ENCODE assay signal across 7 cellular contexts in genomic region chr4:100848865-100849264, GRCh38.
DNase-seq lines count a peak whose midpoint lies in the region; ATAC-seq and TF ChIP-seq lines count a peak whose summit lies in the region.

No MANE protein-coding gene starts in this region.

- H3K36me3 ChIP-seq in hepatocyte (replicated peaks; ENCODE audit: insufficient read depth, low read depth) (no peaks in the 10 kb centered on the region), SJCRH30 (no peaks in the 10 kb centered on the region)

- ATAC-seq in GM18517 (IDR thresholded peaks at IDR 0.05; ENCODE audit: unreplicated experiment) (peak; percentile 63), GM21717 (IDR thresholded peaks at IDR 0.05; ENCODE audit: unreplicated experiment) (peak; percentile 72), left lobe of liver (no peak), SK-N-SH treated with all-trans-retinoic acid at 6 μM for 48 hours (no peak)

- no peaks in the 10 kb centered on the region for H4K20me1 ChIP-seq in hepatocyte (ENCODE audit: insufficient read depth, poor library complexity, severe bottlenecking)

- H3K9me2 ChIP-seq in hepatocyte (replicated peaks; ENCODE audit: insufficient read depth) = no peaks in the 10 kb centered on the region

- H3K79me2 ChIP-seq in hepatocyte = no peaks in the 10 kb centered on the region

- H2AFZ ChIP-seq in hepatocyte = no peak overlapping the region

- H3K4me2 ChIP-seq in hepatocyte = no peak overlapping the region

- H3K4me3 ChIP-seq in hepatocyte = no peak overlapping the region
- no peak overlapping the region for H3K4me3 ChIP-seq in SJCRH30

- H3K27ac ChIP-seq in hepatocyte (no peak overlapping the region), SJCRH30 (no peak overlapping the region)

- no peaks in the 10 kb centered on the region for H3K27me3 ChIP-seq in hepatocyte
- no peaks in the 10 kb centered on the region for H3K27me3 ChIP-seq in SJCRH30

- WGBS in hepatocyte (ENCODE audit: low lambda C conversion rate, missing lambda C conversion rate) = 64% methylated on average over 2 of the region's 2 CpGs

- H3K4me1 ChIP-seq in hepatocyte (ENCODE audit: insufficient read depth) (no peaks in the 10 kb centered on the region), SJCRH30 (0 out of 2 replicates have a peak, but pooled peaks cover 3% of the 10 kb centered on the region)

- DNase-seq in LoVo (ENCODE audit: low spot score) (peak; percentile 10), hepatocyte (ENCODE audit: low spot score) (peak; percentile 34), left lobe of liver (ENCODE audit: low spot score) (no peak), SJCRH30 (no peak)

- H3K9me3 ChIP-seq in hepatocyte (ENCODE audit: low read depth) (no peaks in the 10 kb centered on the region), SJCRH30 (replicated peaks) (no peaks in the 10 kb centered on the region)

- peak; percentile 30 for TF ChIP-seq CTCF in hepatocyte (IDR thresholded peaks at IDR 0.05; ENCODE audit: poor library complexity)

TF ChIP-seq in SK-N-SH treated with all-trans-retinoic acid at 6 μM for 48 hours, 23 proteins besides CTCF, POLR2A, EP300 and RAD21:
- TF ChIP-seq SNAI2 (CRISPR knock-in tag; IDR thresholded peaks at IDR 0.05) (no peak), ZNF565 (CRISPR knock-in tag; conservative IDR thresholded peaks at IDR 0.05; ENCODE audit: low read depth) (no peak), TSHZ2 (CRISPR knock-in tag; IDR thresholded peaks at IDR 0.05) (no peak), BACH2 (CRISPR knock-in tag; IDR thresholded peaks at IDR 0.05; ENCODE audit: borderline replicate concordance) (no peak), OSR1 (CRISPR knock-in tag; IDR thresholded peaks at IDR 0.05) (no peak), ISL1 (CRISPR knock-in tag; IDR thresholded peaks at IDR 0.05) (no peak), ZNF8 (CRISPR knock-in tag; IDR thresholded peaks at IDR 0.05) (no peak), TCF4 (CRISPR knock-in tag; IDR thresholded peaks at IDR 0.05; ENCODE audit: borderline replicate concordance) (no peak), ZC3H10 (CRISPR knock-in tag; IDR thresholded peaks at IDR 0.05) (no peak), ESRRG (CRISPR knock-in tag; IDR thresholded peaks at IDR 0.05) (no peak), ARNTL (CRISPR knock-in tag; IDR thresholded peaks at IDR 0.05; ENCODE audit: borderline replicate concordance, low read depth) (no peak), CSDC2 (CRISPR knock-in tag; IDR thresholded peaks at IDR 0.05) (no peak), PATZ1 (CRISPR knock-in tag; IDR thresholded peaks at IDR 0.05; ENCODE audit: borderline replicate concordance) (no peak), ZFP3 (CRISPR knock-in tag; IDR thresholded peaks at IDR 0.05) (no peak), ZNF70 (CRISPR knock-in tag; IDR thresholded peaks at IDR 0.05) (no peak), CSRNP3 (CRISPR knock-in tag; IDR thresholded peaks at IDR 0.05) (no peak), ZFP30 (CRISPR knock-in tag; IDR thresholded peaks at IDR 0.05) (no peak)

Comparison
In these comparisons a context has a peak if more than half of its experiments do, and no peak if none do; other contexts are left out.
1. ATAC-seq: peak in GM18517 (single experiment) and GM21717 (single experiment); none in left lobe of liver (single experiment) and SK-N-SH treated with all-trans-retinoic acid at 6 μM for 48 hours (single experiment).
2. DNase-seq: peak in LoVo (single experiment) and hepatocyte (single experiment); none in left lobe of liver (single experiment) and SJCRH30 (0 of 2).